Comparison of ENCODE assay signal across 17 cellular contexts in the genomic region with DNA sequence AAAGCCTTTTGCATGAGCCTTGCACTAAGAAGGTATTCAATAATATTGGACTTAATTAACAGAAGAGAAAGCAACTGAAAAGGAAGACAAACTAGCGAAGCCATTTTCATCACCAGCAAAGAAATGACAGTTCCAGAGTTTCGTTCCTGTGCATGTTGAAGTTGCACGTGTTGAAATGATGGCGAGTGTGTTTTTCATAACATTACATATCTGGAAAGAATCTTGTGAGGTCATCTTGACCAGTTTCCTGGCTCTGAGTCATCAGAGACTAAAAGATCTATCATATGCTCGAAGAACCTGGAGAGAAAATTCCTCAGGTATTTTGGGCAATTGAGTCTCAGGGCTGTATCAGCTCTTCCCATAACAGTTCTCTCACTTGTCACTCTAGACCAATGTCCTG.
DNase-seq lines count a peak whose midpoint lies in the region; ATAC-seq and TF ChIP-seq lines count a peak whose summit lies in the region.
"Had no signal": no experiment of that assay in that cellular context is flagged by ENCODE, and none has a peak within 500 bp of the region (broad histone marks: within the 10 kb centered on the region; RNA-seq: fewer than 3 reads in every experiment).

No MANE protein-coding gene starts in this region.

- no peaks in the 10 kb centered on the region for H3K79me2 ChIP-seq in smooth muscle cell (ENCODE audit: low read depth)

- no peaks in the 10 kb centered on the region for H3K27me3 ChIP-seq in smooth muscle cell (ENCODE audit: low read depth)
- H3K27me3 ChIP-seq: dorsolateral prefrontal cortex, neural progenitor cell, SJCRH30 had no signal

- peak overlapping the region; percentile 48 for H3K4me2 ChIP-seq in smooth muscle cell
- H3K4me2 ChIP-seq: neural progenitor cell had no signal

- no peak overlapping the region for H3K4me3 ChIP-seq in fibroblast of mammary gland (ENCODE audit: control insufficient read depth, low read depth, low read length)
- H3K4me3 ChIP-seq in smooth muscle cell = no peak overlapping the region
- H3K4me3 ChIP-seq: dorsolateral prefrontal cortex, lower lobe of right lung, neural progenitor cell, SJCRH30 had no signal

- H3K4me1 ChIP-seq in smooth muscle cell (ENCODE audit: low read depth) = no peaks in the 10 kb centered on the region
- H3K4me1 ChIP-seq: lower lobe of right lung, neural progenitor cell, SJCRH30 had no signal

- ATAC-seq in SK-N-SH treated with all-trans-retinoic acid at 6 μM for 48 hours (peak; percentile 60), GM18870 (IDR thresholded peaks at IDR 0.05; ENCODE audit: unreplicated experiment) (no peak)
- ATAC-seq: activated naive CD4-positive, alpha-beta T cell treated with anti-CD3 and anti-CD28 coated beads, Interleukin-2, amount 50 U/mL, for 72 hours; HepG2; lower lobe of right lung had no signal

- H3K9me3 ChIP-seq in smooth muscle cell (replicated peaks; ENCODE audit: low read depth) = no peaks in the 10 kb centered on the region
- H3K9me3 ChIP-seq: lower lobe of right lung, SJCRH30 had no signal

- WGBS in smooth muscle cell (ENCODE audit: low lambda C conversion rate) = 38% methylated on average over 5 of the region's 5 CpGs

- H3K36me3 ChIP-seq in smooth muscle cell (ENCODE audit: low read depth) = no peaks in the 10 kb centered on the region
- H3K36me3 ChIP-seq: lower lobe of right lung, neural progenitor cell, SJCRH30 had no signal

- peaks cover 4% of the 10 kb centered on the region for H3F3A ChIP-seq in smooth muscle cell (ENCODE audit: low read depth)

- no peak overlapping the region for H2AFZ ChIP-seq in smooth muscle cell (ENCODE audit: low read depth)
- H2AFZ ChIP-seq: neural progenitor cell had no signal

- H3K9ac ChIP-seq in smooth muscle cell (ENCODE audit: low read depth) = peak overlapping the region; percentile 18
- H3K9ac ChIP-seq: neural progenitor cell had no signal

- no peaks in the 10 kb centered on the region for H4K20me1 ChIP-seq in smooth muscle cell (ENCODE audit: low read depth)

- H3K27ac ChIP-seq in smooth muscle cell (ENCODE audit: low read depth) = peak overlapping the region; percentile 63
- H3K27ac ChIP-seq: 22Rv1, dorsolateral prefrontal cortex, lower lobe of right lung, neural progenitor cell, SJCRH30 had no signal

- DNase-seq in DMS53 (lab: John Stamatoyannopoulos, UW) = peak; percentile 18
- DNase-seq in DMS53 treated with DMSO at 0.1 percent for 48 hours (lab: John Stamatoyannopoulos, UW; ENCODE audit: unreplicated experiment) = no peak
- DNase-seq in fibroblast of mammary gland (ENCODE audit: low read depth) = peak; percentile 87
- DNase-seq in smooth muscle cell (lab: John Stamatoyannopoulos, UW; ENCODE audit: unreplicated experiment) = no peak
- no peak for DNase-seq in effector CD8-positive, alpha-beta T cell (lab: John Stamatoyannopoulos, UW)
- no peak for DNase-seq in activated naive CD4-positive, alpha-beta T cell treated with Interleukin-2 at 50 U/mL for 16 hours
- DNase-seq: dorsolateral prefrontal cortex, H7, lower lobe of right lung, NCI-H69, SJCRH30 had no signal

- no peak for TF ChIP-seq CTCF in fibroblast of mammary gland (conservative IDR thresholded peaks at IDR 0.05; ENCODE audit: control insufficient read depth, insufficient read depth, low read depth, low read length)
- TF ChIP-seq CTCF in smooth muscle cell (IDR thresholded peaks at IDR 0.05; ENCODE audit: borderline replicate concordance, insufficient read depth, poor library complexity, severe bottlenecking) = no peak

TF ChIP-seq in SK-N-SH treated with all-trans-retinoic acid at 6 μM for 48 hours, 23 proteins besides CTCF, POLR2A, EP300 and RAD21:
- TF ChIP-seq TCF4 (CRISPR knock-in tag; IDR thresholded peaks at IDR 0.05; ENCODE audit: borderline replicate concordance) (no peak), TOX (CRISPR knock-in tag; IDR thresholded peaks at IDR 0.05; ENCODE audit: borderline replicate concordance) (0 out of 2 replicates have a peak, but pooled peaks have one; percentile 6)

Comparison
In these comparisons a context has a peak if more than half of its experiments do, and no peak if none do; other contexts are left out.
1. DNase-seq: peak in DMS53 (single experiment) and fibroblast of mammary gland (single experiment); none in DMS53 treated with DMSO at 0.1 percent for 48 hours (single experiment), smooth muscle cell (single experiment), effector CD8-positive, alpha-beta T cell (single experiment) and activated naive CD4-positive, alpha-beta T cell treated with Interleukin-2 at 50 U/mL for 16 hours (single experiment).